ENCODE assay signal across 8 cellular contexts in genomic region chr12:118052324-118053070, GRCh38. TPM values are rescaled to one million over a fixed set of nuclear protein-coding genes. Genes with fewer than 3 reads are reported as not detected.
DNase-seq lines count a peak whose midpoint lies in the region; ATAC-seq and TF ChIP-seq lines count a peak whose summit lies in the region.

No MANE protein-coding gene starts in this region.

- peaks cover 13% of the 10 kb centered on the region; the same call in 1 of the 2 replicates for H4K20me1 ChIP-seq in SK-N-SH (ENCODE audit: insufficient read depth)

- peaks cover 0 to 2% (median 0%) of the 10 kb centered on the region in 11 donors for H3K9me3 Mint-ChIP-seq in naive thymus-derived CD4-positive, alpha-beta T cell
- peaks cover 0 to 2% (median 0%) of the 10 kb centered on the region in 7 donors for H3K9me3 Mint-ChIP-seq in CD14-positive monocyte

- peak overlapping the region; percentile 44; the same call in 1 of the 2 replicates for H3K9ac ChIP-seq in SK-N-SH

- no peaks in the 10 kb centered on the region for H3K27me3 ChIP-seq in SK-N-SH (ENCODE audit: insufficient read depth)
- no peaks in the 10 kb centered on the region for H3K27me3 ChIP-seq in esophagus muscularis mucosa
- no peaks in the 10 kb centered on the region for H3K27me3 ChIP-seq in naive thymus-derived CD4-positive, alpha-beta T cell (ENCODE audit: control insufficient read depth in 2 of 2, insufficient read depth in 2 of 2, low read length in 2 of 2)

- peak overlapping the region; percentile 53 to 86; a peak in 3 of 4 replicates for H3K27ac ChIP-seq in SK-N-SH (ENCODE audit: low read depth in 2 of 2, low read length in 1 of 2)
- peak overlapping the region; percentile 47 to 77 (median 74) for H3K27ac ChIP-seq in esophagus muscularis mucosa (replicated peaks in 1 of 4)
- no peak overlapping the region for H3K27ac ChIP-seq in naive thymus-derived CD4-positive, alpha-beta T cell (ENCODE audit: low read depth, low read length)

- H3K4me1 Mint-ChIP-seq in naive thymus-derived CD4-positive, alpha-beta T cell, result peaks cover 11 to 27% (median 20%) of the 10 kb centered on the region in 7 donors
- H3K4me1 Mint-ChIP-seq in CD14-positive monocyte, result peaks cover 5% of the 10 kb centered on the region

- WGBS in SK-N-SH (ENCODE audit: low lambda C conversion rate), result 46% methylated on average over 14 of the region's 14 CpGs
- 57% methylated on average over 10 of the region's 14 CpGs for WGBS in esophagus muscularis mucosa

- no peak for TF ChIP-seq RAD21 in SK-N-SH (IDR thresholded peaks at IDR 0.05; ENCODE audit: low read length)

- TF ChIP-seq EP300 in SK-N-SH (IDR thresholded peaks at IDR 0.05; ENCODE audit: borderline replicate concordance in 1 of 2, low read depth in 1 of 2, low read length in 1 of 2), result peak in 1 of 2 experiments; percentile 86; a peak in 2 of 4 replicates
- no peak for TF ChIP-seq EP300 in esophagus muscularis mucosa (IDR thresholded peaks at IDR 0.05)

- no peak for ATAC-seq in naive thymus-derived CD4-positive, alpha-beta T cell
- ATAC-seq in GM18873 (IDR thresholded peaks at IDR 0.05; ENCODE audit: low FRiP score, unreplicated experiment), result no peak

- H3K36me3 ChIP-seq in SK-N-SH (replicated peaks in 1 of 2; ENCODE audit: control insufficient read depth in 1 of 2, insufficient read depth in 2 of 2, low read length in 1 of 2) (peaks cover 9 to 54% of the 10 kb centered on the region in 2 experiments), esophagus muscularis mucosa (peaks cover 18 to 38% (median 31%) of the 10 kb centered on the region in 4 donors)
- H3K36me3 ChIP-seq in naive thymus-derived CD4-positive, alpha-beta T cell (ENCODE audit: control insufficient read depth in 2 of 3, insufficient read depth in 3 of 3, low read length in 3 of 3), result peaks cover 0 to 28% (median 0%) of the 10 kb centered on the region in 3 experiments

- peaks cover 90% of the 10 kb centered on the region for H3K79me2 ChIP-seq in SK-N-SH (ENCODE audit: insufficient read depth)

- no peak overlapping the region for H3K4me3 Mint-ChIP-seq in naive thymus-derived CD4-positive, alpha-beta T cell
- no peak overlapping the region for H3K4me3 Mint-ChIP-seq in CD14-positive monocyte

- intact Hi-C loops in esophagus muscularis mucosa (cut with DNase I) (loop anchor here (5.0 kb wide), 1 partner anchor 35 kb away; the partner anchor contains the start of gene RFC5), CD14-positive monocyte (cut with micrococcal nuclease) (loop anchor here in 1 of 2 donors (10.0 kb wide), 1 partner anchor 322 kb away; the partner anchor contains the start of genes SUDS3 and TAOK3)
- intact Hi-C loops in naive thymus-derived CD4-positive, alpha-beta T cell (cut with micrococcal nuclease), result no loop called here

- H3K4me2 ChIP-seq in SK-N-SH, result peak overlapping the region; percentile 67

- CTCF ChIA-PET in SK-N-SH (lab: Yijun Ruan, JAX), result interaction anchor here (2.1 kb wide), 1 partner anchor 17 kb away, joined by 6 read pairs; no protein-coding TSS in a partner anchor
- CTCF ChIA-PET in naive thymus-derived CD4-positive, alpha-beta T cell (lab: Charles Lee), result interaction anchor here (0.6 kb wide), 1 partner anchor 150 kb away, joined by 3 read pairs; no protein-coding TSS in a partner anchor

- POLR2A ChIA-PET in SK-N-SH (lab: Yijun Ruan, JAX), result no interaction called here
- POLR2A ChIA-PET in naive thymus-derived CD4-positive, alpha-beta T cell (lab: Charles Lee), result no interaction called here

- H3K9me3 ChIP-seq in SK-N-SH (no peaks in the 10 kb centered on the region), esophagus muscularis mucosa (no peaks in the 10 kb centered on the region)
- H3K9me3 ChIP-seq in naive thymus-derived CD4-positive, alpha-beta T cell (ENCODE audit: control insufficient read depth in 2 of 3, low read length in 3 of 3), result no peaks in the 10 kb centered on the region

- H3F3A ChIP-seq in SK-N-SH (replicated peaks; ENCODE audit: insufficient read depth), result peaks cover 52% of the 10 kb centered on the region

- no peak for TF ChIP-seq POLR2A in esophagus muscularis mucosa (IDR thresholded peaks at IDR 0.05; ENCODE audit: low read depth)

- peak; percentile 96 for DNase-seq in GM04503 (ENCODE audit: low read depth)
- no peak for DNase-seq in SK-N-SH
- no peak for DNase-seq in esophagus muscularis mucosa (ENCODE audit: extremely low spot score)
- peak in 1 of 9 donors; percentile 37 for DNase-seq in naive thymus-derived CD4-positive, alpha-beta T cell
- DNase-seq in CD14-positive monocyte (ENCODE audit: low spot score), result no peak
- no peak for DNase-seq in NCI-H1694 treated with DMSO at 0.1 percent for 48 hours (lab: John Stamatoyannopoulos, UW)
- DNase-seq in DMS153 (lab: John Stamatoyannopoulos, UW), result no peak

- H2AFZ ChIP-seq in SK-N-SH (ENCODE audit: low read depth), result no peak overlapping the region

- H3K27me3 Mint-ChIP-seq in naive thymus-derived CD4-positive, alpha-beta T cell, result no peaks in the 10 kb centered on the region
- H3K27me3 Mint-ChIP-seq in CD14-positive monocyte (ENCODE audit: low read depth in 3 of 3), result no peaks in the 10 kb centered on the region

- H3K27ac Mint-ChIP-seq in naive thymus-derived CD4-positive, alpha-beta T cell, result peak overlapping the region in 7 of 9 donors; percentile 0 to 65 (median 14)
- peak overlapping the region in 2 of 7 donors; percentile 4 to 63 for H3K27ac Mint-ChIP-seq in CD14-positive monocyte

- no peak overlapping the region for H3K4me3 ChIP-seq in SK-N-SH (ENCODE audit: low read depth in 2 of 2, low read length in 1 of 2)
- no peak overlapping the region for H3K4me3 ChIP-seq in esophagus muscularis mucosa
- H3K4me3 ChIP-seq in naive thymus-derived CD4-positive, alpha-beta T cell (ENCODE audit: low read length), result no peak overlapping the region

- peaks cover 8 to 36% (median 25%) of the 10 kb centered on the region in 5 donors for H3K36me3 Mint-ChIP-seq in naive thymus-derived CD4-positive, alpha-beta T cell
- H3K36me3 Mint-ChIP-seq in CD14-positive monocyte, result peaks cover 33 to 44% of the 10 kb centered on the region in 2 donors

- H3K9me2 ChIP-seq in SK-N-SH, result no peaks in the 10 kb centered on the region

- TF ChIP-seq CTCF in SK-N-SH (IDR thresholded peaks at IDR 0.05), result no peak
- no peak for TF ChIP-seq CTCF in esophagus muscularis mucosa (IDR thresholded peaks at IDR 0.05)
- no peak for TF ChIP-seq CTCF in CD14-positive monocyte (IDR thresholded peaks at IDR 0.05)

- H3K4me1 ChIP-seq in SK-N-SH (ENCODE audit: control insufficient read depth in 1 of 2, insufficient read depth in 2 of 2, low read depth in 1 of 2, low read length in 1 of 2) (peaks cover 0 to 24% of the 10 kb centered on the region in 2 experiments; a peak in 3 of 4 replicates), esophagus muscularis mucosa (peaks cover 42 to 52% (median 47%) of the 10 kb centered on the region in 4 donors)
- H3K4me1 ChIP-seq in naive thymus-derived CD4-positive, alpha-beta T cell (ENCODE audit: control insufficient read depth in 2 of 2, insufficient read depth in 2 of 2, low read length in 2 of 2), result peaks cover 0 to 14% of the 10 kb centered on the region in 2 donors

TF ChIP-seq in SK-N-SH, 30 proteins besides CTCF, POLR2A, EP300 and RAD21 (continues in another document):
- TF ChIP-seq REST (IDR thresholded peaks at IDR 0.05; ENCODE audit: low read depth, low read length), result no peak; the same call in 1 of the 2 replicates
- peak; percentile 86 for TF ChIP-seq TCF12 (IDR thresholded peaks at IDR 0.05)

RNA-seq across cellular contexts. Expression of gene WSB2, which starts 8.5 kb away (rescaled TPM):
- polyA plus RNA-seq in SK-N-SH (2012; rRNA removed) (54.4 and 62.6 TPM in 2 replicates), CD14-positive monocyte (10 to 100 TPM; 25.4 to 36.3 TPM)
- 46.6 and 55.6 TPM in 2 replicates for polyA plus RNA-seq in SK-N-SH (2012; cell fraction: cytosol; rRNA removed)
- polyA plus RNA-seq in SK-N-SH (2012; cell fraction: nucleus; rRNA removed), result 36.4 and 37.6 TPM in 2 replicates
- total RNA-seq in esophagus muscularis mucosa, result 10 to 100 TPM; 68.5 to 87.7 (median 81.7) TPM
- 10 to 100 TPM; 12.2 to 52.2 (median 19.1) TPM for total RNA-seq in naive thymus-derived CD4-positive, alpha-beta T cell
- polyA plus RNA-seq in naive thymus-derived CD4-positive, alpha-beta T cell, result 10 to 100 TPM; 10.2 to 10.6 TPM

RNA-seq across cellular contexts. Expression of gene RFC5, which starts 36.0 kb away (rescaled TPM):
- polyA plus RNA-seq in SK-N-SH (2012; rRNA removed) (15.3 and 16.0 TPM in 2 replicates), CD14-positive monocyte (1 to 10 TPM; 6.6 to 7.5 TPM)
- 11.6 and 13.2 TPM in 2 replicates for polyA plus RNA-seq in SK-N-SH (2012; cell fraction: cytosol; rRNA removed)
- polyA plus RNA-seq in SK-N-SH (2012; cell fraction: nucleus; rRNA removed), result 29.4 and 32.5 TPM in 2 replicates
- total RNA-seq in esophagus muscularis mucosa, result 10 to 100 TPM in 2 of 4 donors, 1 to 10 TPM in 2; 8.7 to 11.3 (median 10.0) TPM
- total RNA-seq in naive thymus-derived CD4-positive, alpha-beta T cell, result 10 to 100 TPM in 3 of 5 experiments, 1 to 10 TPM in 2; 6.3 to 40.3 (median 15.6) TPM
- 10 to 100 TPM; 19.0 to 20.5 TPM for polyA plus RNA-seq in naive thymus-derived CD4-positive, alpha-beta T cell

RNA-seq across cellular contexts. Expression of gene VSIG10, which starts 51.3 kb away (rescaled TPM):
- polyA plus RNA-seq in SK-N-SH (2012; rRNA removed), result 12.5 and 21.2 TPM in 2 replicates
- 9.8 and 10.3 TPM in 2 replicates for polyA plus RNA-seq in SK-N-SH (2012; cell fraction: cytosol; rRNA removed)
- polyA plus RNA-seq in SK-N-SH (2012; cell fraction: nucleus; rRNA removed), result 47.7 and 48.5 TPM in 2 replicates
- total RNA-seq in esophagus muscularis mucosa, result 10 to 100 TPM; 14.1 to 71.7 (median 22.0) TPM
- total RNA-seq in naive thymus-derived CD4-positive, alpha-beta T cell, result 1 to 10 TPM; 3.9 to 8.5 (median 5.3) TPM
- polyA plus RNA-seq in naive thymus-derived CD4-positive, alpha-beta T cell, result 1 to 10 TPM; 1.5 to 5.5 TPM
- 1 to 10 TPM; 1.5 TPM for polyA plus RNA-seq in CD14-positive monocyte
